In the genomic region with DNA sequence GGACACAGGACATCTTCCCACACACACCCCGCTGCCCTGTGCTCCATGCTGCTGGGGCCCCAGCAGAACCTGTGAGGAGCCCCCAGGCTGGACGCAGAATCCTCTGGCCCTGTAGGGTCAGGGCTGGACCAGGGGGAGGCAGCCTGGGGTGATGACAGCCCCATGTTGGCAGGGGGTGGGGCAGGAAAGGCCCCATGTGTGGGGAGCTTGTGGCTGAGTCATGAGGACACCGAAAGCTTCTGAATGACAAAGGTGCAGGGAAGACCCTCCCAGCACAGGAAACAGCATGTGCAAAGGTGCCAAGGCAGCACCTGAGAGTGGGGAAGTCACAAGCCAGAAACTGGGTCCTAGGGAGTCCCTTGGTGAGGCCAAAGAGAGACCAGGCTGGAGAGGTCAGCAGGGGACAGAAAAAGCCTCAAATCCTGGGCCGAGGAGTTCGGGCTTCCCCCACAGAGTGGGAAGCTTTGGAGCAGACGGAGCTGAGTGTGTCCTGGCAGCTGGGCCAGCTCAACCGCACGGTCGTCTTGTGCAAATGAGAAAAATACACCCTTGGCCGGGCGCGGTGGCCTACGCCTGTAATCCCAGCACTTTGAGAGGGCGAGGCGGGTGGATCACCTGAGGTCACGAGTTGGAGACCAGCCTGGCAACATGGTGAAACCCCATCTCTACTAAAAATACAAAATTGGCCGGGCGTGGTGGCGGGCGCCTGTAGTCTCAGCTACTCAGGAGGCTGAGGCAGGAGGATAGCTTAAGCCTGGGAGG, we compare ENCODE assay signal across 1 cellular context.
TF ChIP-seq lines count a peak whose summit lies in the region.

No MANE protein-coding gene starts in this region.

TF ChIP-seq in HepG2, 621 proteins besides CTCF, POLR2A, EP300 and RAD21:
- TF ChIP-seq, protein P1, sequence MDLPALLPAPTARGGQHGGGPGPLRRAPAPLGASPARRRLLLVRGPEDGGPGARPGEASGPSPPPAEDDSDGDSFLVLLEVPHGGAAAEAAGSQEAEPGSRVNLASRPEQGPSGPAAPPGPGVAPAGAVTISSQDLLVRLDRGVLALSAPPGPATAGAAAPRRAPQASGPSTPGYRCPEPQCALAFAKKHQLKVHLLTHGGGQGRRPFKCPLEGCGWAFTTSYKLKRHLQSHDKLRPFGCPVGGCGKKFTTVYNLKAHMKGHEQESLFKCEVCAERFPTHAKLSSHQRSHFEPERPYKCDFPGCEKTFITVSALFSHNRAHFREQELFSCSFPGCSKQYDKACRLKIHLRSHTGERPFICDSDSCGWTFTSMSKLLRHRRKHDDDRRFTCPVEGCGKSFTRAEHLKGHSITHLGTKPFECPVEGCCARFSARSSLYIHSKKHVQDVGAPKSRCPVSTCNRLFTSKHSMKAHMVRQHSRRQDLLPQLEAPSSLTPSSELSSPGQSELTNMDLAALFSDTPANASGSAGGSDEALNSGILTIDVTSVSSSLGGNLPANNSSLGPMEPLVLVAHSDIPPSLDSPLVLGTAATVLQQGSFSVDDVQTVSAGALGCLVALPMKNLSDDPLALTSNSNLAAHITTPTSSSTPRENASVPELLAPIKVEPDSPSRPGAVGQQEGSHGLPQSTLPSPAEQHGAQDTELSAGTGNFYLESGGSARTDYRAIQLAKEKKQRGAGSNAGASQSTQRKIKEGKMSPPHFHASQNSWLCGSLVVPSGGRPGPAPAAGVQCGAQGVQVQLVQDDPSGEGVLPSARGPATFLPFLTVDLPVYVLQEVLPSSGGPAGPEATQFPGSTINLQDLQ (CRISPR knock-in tag; IDR thresholded peaks at IDR 0.05) = no peak
- TF ChIP-seq HNRNPL (IDR thresholded peaks at IDR 0.05; ENCODE audit: low read depth, low read length) = no peak
- TF ChIP-seq FOSL2 (CRISPR knock-in tag; IDR thresholded peaks at IDR 0.05) = no peak
- TF ChIP-seq, protein P2, sequence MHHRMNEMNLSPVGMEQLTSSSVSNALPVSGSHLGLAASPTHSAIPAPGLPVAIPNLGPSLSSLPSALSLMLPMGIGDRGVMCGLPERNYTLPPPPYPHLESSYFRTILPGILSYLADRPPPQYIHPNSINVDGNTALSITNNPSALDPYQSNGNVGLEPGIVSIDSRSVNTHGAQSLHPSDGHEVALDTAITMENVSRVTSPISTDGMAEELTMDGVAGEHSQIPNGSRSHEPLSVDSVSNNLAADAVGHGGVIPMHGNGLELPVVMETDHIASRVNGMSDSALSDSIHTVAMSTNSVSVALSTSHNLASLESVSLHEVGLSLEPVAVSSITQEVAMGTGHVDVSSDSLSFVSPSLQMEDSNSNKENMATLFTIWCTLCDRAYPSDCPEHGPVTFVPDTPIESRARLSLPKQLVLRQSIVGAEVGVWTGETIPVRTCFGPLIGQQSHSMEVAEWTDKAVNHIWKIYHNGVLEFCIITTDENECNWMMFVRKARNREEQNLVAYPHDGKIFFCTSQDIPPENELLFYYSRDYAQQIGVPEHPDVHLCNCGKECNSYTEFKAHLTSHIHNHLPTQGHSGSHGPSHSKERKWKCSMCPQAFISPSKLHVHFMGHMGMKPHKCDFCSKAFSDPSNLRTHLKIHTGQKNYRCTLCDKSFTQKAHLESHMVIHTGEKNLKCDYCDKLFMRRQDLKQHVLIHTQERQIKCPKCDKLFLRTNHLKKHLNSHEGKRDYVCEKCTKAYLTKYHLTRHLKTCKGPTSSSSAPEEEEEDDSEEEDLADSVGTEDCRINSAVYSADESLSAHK (CRISPR knock-in tag; IDR thresholded peaks at IDR 0.05; ENCODE audit: borderline replicate concordance) = no peak
- TF ChIP-seq RBM39 (IDR thresholded peaks at IDR 0.05; ENCODE audit: low read depth, low read length, poor library complexity, severe bottlenecking) = peak; percentile 8
- TF ChIP-seq ZNF317 (CRISPR knock-in tag; IDR thresholded peaks at IDR 0.05) = no peak
